1 cellular context compared by ENCODE assay signal in the genomic region with DNA sequence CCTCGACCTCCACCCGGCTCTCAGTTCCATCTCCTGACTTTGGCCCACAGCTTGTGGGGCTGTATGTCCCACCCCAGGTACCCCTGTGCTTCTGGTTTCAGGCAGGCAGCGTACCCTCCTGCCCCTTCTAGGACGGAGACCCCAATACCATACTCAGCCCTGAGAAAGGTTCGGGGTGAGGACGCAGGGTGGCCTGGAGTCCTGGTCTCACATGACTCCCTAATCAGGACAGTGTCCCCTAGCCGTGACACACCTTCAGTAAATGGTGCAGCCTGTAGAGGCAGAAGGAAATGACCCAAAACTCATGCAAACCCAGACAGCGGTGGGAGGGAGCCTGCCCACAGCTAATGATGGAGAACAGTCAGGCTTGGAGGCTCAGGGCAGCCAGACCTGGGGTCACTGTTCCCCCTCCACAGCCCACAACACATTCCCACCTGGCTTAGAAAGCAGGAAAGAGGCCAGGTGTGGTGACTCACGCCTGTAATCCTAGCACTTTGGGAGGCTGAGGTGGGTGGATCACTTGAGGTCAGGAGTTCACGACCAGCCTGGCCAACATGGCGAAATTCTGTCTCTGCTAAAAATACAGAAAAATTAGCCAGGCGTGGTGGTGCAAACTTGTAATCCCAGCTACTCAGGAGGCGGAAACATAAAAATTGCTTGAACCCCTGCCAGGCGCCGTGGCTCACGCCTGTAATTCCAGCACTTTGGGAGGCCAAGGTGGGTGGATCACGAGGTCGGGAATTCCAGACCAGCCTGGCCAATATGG.
TF ChIP-seq lines count a peak whose summit lies in the region.

No MANE protein-coding gene starts in this region.

TF ChIP-seq in K562, 482 proteins besides CTCF, POLR2A, EP300 and RAD21:
- TF ChIP-seq, protein P1, sequence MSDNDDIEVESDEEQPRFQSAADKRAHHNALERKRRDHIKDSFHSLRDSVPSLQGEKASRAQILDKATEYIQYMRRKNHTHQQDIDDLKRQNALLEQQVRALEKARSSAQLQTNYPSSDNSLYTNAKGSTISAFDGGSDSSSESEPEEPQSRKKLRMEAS (CRISPR knock-in tag; IDR thresholded peaks at IDR 0.05) = peak; percentile 22; the same call in 1 of the 2 replicates
- no peak for TF ChIP-seq HLTF (IDR thresholded peaks at IDR 0.05)
- TF ChIP-seq, protein P2, sequence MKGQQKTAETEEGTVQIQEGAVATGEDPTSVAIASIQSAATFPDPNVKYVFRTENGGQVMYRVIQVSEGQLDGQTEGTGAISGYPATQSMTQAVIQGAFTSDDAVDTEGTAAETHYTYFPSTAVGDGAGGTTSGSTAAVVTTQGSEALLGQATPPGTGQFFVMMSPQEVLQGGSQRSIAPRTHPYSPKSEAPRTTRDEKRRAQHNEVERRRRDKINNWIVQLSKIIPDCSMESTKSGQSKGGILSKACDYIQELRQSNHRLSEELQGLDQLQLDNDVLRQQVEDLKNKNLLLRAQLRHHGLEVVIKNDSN (CRISPR knock-in tag; IDR thresholded peaks at IDR 0.05) = peak; percentile 21; the same call in 1 of the 2 replicates
- no peak for TF ChIP-seq ZNF644 (tag; IDR thresholded peaks at IDR 0.05; ENCODE audit: low read depth)
- no peak for TF ChIP-seq SMARCA5 (IDR thresholded peaks at IDR 0.05)
- TF ChIP-seq, protein P3, sequence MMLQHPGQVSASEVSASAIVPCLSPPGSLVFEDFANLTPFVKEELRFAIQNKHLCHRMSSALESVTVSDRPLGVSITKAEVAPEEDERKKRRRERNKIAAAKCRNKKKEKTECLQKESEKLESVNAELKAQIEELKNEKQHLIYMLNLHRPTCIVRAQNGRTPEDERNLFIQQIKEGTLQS (IDR thresholded peaks at IDR 0.05) = peak; percentile 37; the same call in 1 of the 2 replicates
- TF ChIP-seq, protein P3 (CRISPR knock-in tag; conservative IDR thresholded peaks at IDR 0.05) = no peak
- TF ChIP-seq ZNF764 (CRISPR knock-in tag; IDR thresholded peaks at IDR 0.05; ENCODE audit: low read depth) = no peak
- TF ChIP-seq TEAD1 (CRISPR knock-in tag; IDR thresholded peaks at IDR 0.05) = 0 out of 4 replicates have a peak, but pooled peaks of 1 of the 2 experiments have one; percentile 19
- peak; percentile 58 for TF ChIP-seq EGR1 (conservative IDR thresholded peaks at IDR 0.05)
- TF ChIP-seq, protein P4, sequence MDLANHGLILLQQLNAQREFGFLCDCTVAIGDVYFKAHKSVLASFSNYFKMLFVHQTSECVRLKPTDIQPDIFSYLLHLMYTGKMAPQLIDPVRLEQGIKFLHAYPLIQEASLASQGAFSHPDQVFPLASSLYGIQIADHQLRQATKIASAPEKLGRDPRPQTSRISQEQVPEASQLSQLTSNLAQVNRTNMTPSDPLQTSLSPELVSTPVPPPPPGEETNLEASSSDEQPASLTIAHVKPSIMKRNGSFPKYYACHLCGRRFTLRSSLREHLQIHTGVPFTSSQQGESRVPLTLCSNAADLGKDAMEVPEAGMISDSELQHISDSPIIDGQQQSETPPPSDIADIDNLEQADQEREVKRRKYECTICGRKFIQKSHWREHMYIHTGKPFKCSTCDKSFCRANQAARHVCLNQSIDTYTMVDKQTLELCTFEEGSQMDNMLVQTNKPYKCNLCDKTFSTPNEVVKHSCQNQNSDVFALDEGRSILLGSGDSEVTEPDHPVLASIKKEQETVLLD (IDR thresholded peaks at IDR 0.05) = no peak; the same call in 1 of the 2 replicates
- TF ChIP-seq EHMT2 (IDR thresholded peaks at IDR 0.05) = no peak
- 0 out of 2 replicates have a peak, but pooled peaks have one; percentile 27 for TF ChIP-seq ELF2 (CRISPR knock-in tag; IDR thresholded peaks at IDR 0.05)
- TF ChIP-seq TRIM24 (IDR thresholded peaks at IDR 0.05) = peak in 1 of 2 experiments; percentile 29; a peak in 1 of 4 replicates
- TF ChIP-seq HSF4 (CRISPR knock-in tag; IDR thresholded peaks at IDR 0.05; ENCODE audit: borderline replicate concordance) = no peak
- TF ChIP-seq NR2C1 (IDR thresholded peaks at IDR 0.05) = no peak
- TF ChIP-seq NR2C1 (tag; IDR thresholded peaks at IDR 0.05) = 0 out of 2 replicates have a peak, but pooled peaks have one; percentile 45
- TF ChIP-seq CBFA2T3 (IDR thresholded peaks at IDR 0.05) = 0 out of 2 replicates have a peak, but pooled peaks have one; percentile 18
- TF ChIP-seq ATF7 (IDR thresholded peaks at IDR 0.05) = no peak
- no peak for TF ChIP-seq LCOR (CRISPR knock-in tag; IDR thresholded peaks at IDR 0.05)
- TF ChIP-seq, protein P5, sequence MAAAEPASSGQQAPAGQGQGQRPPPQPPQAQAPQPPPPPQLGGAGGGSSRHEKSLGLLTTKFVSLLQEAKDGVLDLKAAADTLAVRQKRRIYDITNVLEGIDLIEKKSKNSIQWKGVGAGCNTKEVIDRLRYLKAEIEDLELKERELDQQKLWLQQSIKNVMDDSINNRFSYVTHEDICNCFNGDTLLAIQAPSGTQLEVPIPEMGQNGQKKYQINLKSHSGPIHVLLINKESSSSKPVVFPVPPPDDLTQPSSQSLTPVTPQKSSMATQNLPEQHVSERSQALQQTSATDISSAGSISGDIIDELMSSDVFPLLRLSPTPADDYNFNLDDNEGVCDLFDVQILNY (CRISPR knock-in tag; IDR thresholded peaks at IDR 0.05) = 0 out of 2 replicates have a peak, but pooled peaks have one; percentile 49
- TF ChIP-seq ZFP1 (CRISPR knock-in tag; IDR thresholded peaks at IDR 0.05) = no peak
